In the genomic region with DNA sequence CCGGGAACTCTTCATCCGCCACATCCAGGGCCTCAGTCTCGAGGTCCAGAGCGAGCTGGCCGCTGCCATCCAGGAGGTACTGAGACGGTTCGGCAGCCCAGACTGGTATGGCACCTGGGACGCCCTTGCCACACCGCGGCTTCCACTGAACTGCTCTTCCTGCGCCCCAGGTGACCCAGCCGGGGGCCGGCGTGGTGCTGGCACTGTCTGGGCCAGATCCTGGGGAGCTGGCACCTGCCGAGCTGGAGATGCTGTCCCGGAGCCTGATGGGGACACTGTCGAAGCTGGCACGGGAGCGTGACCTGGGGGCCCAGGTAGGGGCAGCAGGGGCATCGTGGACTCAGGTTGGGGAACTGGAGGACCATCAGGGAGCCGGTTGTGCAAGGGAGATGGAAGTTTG, we compare ENCODE assay signal across 12 cellular contexts. TPM values are rescaled to one million over a fixed set of nuclear protein-coding genes. Genes with fewer than 3 reads are reported as not detected.
DNase-seq lines count a peak whose midpoint lies in the region; ATAC-seq and TF ChIP-seq lines count a peak whose summit lies in the region.
"Had no signal": no experiment of that assay in that cellular context is flagged by ENCODE, and none has a peak within 500 bp of the region (broad histone marks: within the 10 kb centered on the region; RNA-seq: fewer than 3 reads in every experiment).

No MANE protein-coding gene starts in this region.

- H3K27ac ChIP-seq in GM23248, result no peak overlapping the region

- H3K4me3 ChIP-seq in GM23248, result no peak overlapping the region

- DNase-seq in activated naive CD4-positive, alpha-beta T cell treated with anti-CD3 and anti-CD28 coated beads, Interleukin-2, amount 10 ng/mL, durations not matched to agents 7 days and 5 days, result no peak
- no peak for DNase-seq in activated naive CD4-positive, alpha-beta T cell treated with anti-CD3 and anti-CD28 coated beads, Interleukin-2, amount 50 U/mL, for 72 hours (ENCODE audit: low spot score in 2 of 2)
- DNase-seq in activated CD4-positive, alpha-beta memory T cell treated with anti-CD3 and anti-CD28 coated beads, Interleukin-2, amount 10 ng/mL, durations not matched to agents 7 days and 5 days, result no peak
- DNase-seq in islet precursor cell (peak; percentile 45), type B pancreatic cell (ENCODE audit: extremely low spot score, unreplicated experiment) (no peak), UCSD-AML1 (lab: John Stamatoyannopoulos, UW; ENCODE audit: unreplicated experiment) (no peak), GM23248 (no peak), COLO668 (lab: John Stamatoyannopoulos, UW; ENCODE audit: unreplicated experiment) (no peak)
- DNase-seq: central memory CD4-positive, alpha-beta T cell; left cardiac atrium; NCI-H2029 had no signal

- no peak for TF ChIP-seq CTCF in type B pancreatic cell (conservative IDR thresholded peaks at IDR 0.05)

- no peaks in the 10 kb centered on the region for H3K9me3 Mint-ChIP-seq in activated naive CD4-positive, alpha-beta T cell treated with anti-CD3 and anti-CD28 coated beads, Interleukin-2, amount 10 ng/mL, durations not matched to agents 7 days and 5 days
- H3K9me3 Mint-ChIP-seq in activated naive CD4-positive, alpha-beta T cell treated with anti-CD3 and anti-CD28 coated beads, Interleukin-2, amount 50 U/mL, for 72 hours, result no peaks in the 10 kb centered on the region
- H3K9me3 Mint-ChIP-seq in activated CD4-positive, alpha-beta memory T cell treated with anti-CD3 and anti-CD28 coated beads, Interleukin-2, amount 10 ng/mL, durations not matched to agents 7 days and 5 days, result no peaks in the 10 kb centered on the region
- no peaks in the 10 kb centered on the region for H3K9me3 Mint-ChIP-seq in type B pancreatic cell

- H3K9me2 ChIP-seq in GM23248 (ENCODE audit: insufficient read depth), result no peaks in the 10 kb centered on the region

- H3K4me2 ChIP-seq in GM23248 (ENCODE audit: unreplicated experiment), result no peak overlapping the region

- CTCF ChIA-PET in activated naive CD4-positive, alpha-beta T cell treated with anti-CD3 and anti-CD28 coated beads, Interleukin-2, amount 10 ng/mL, durations not matched to agents 7 days and 5 days (lab: Charles Lee), result interaction anchor here (1.1 to 4.0 kb wide), 4 partner anchors 9 to 106 kb away, joined by 6 to 42 read pairs (median 16); a partner anchor contains a TSS
- CTCF ChIA-PET in activated CD4-positive, alpha-beta memory T cell treated with anti-CD3 and anti-CD28 coated beads, Interleukin-2, amount 10 ng/mL, durations not matched to agents 7 days and 5 days (lab: Charles Lee), result interaction anchor here (0.6 to 7.4 kb wide), 7 partner anchors 10 to 40 kb away, joined by 3 to 70 read pairs (median 6); a partner anchor contains a TSS

- no peak overlapping the region for H2AFZ ChIP-seq in GM23248

- POLR2A ChIA-PET in activated CD4-positive, alpha-beta memory T cell treated with anti-CD3 and anti-CD28 coated beads, Interleukin-2, amount 10 ng/mL, durations not matched to agents 7 days and 5 days (lab: Charles Lee), result interaction anchor here (1.6 to 4.2 kb wide), 5 partner anchors 10 to 136 kb away, joined by 7 to 52 read pairs (median 13); a partner anchor contains a TSS

- no peaks in the 10 kb centered on the region for H3K27me3 ChIP-seq in GM23248 (replicated peaks; ENCODE audit: insufficient read depth)

- peaks cover 30% of the 10 kb centered on the region for H3K36me3 Mint-ChIP-seq in activated naive CD4-positive, alpha-beta T cell treated with anti-CD3 and anti-CD28 coated beads, Interleukin-2, amount 10 ng/mL, durations not matched to agents 7 days and 5 days
- H3K36me3 Mint-ChIP-seq in activated naive CD4-positive, alpha-beta T cell treated with anti-CD3 and anti-CD28 coated beads, Interleukin-2, amount 50 U/mL, for 72 hours, result peaks cover 5 to 10% of the 10 kb centered on the region in 2 donors
- peaks cover 47% of the 10 kb centered on the region for H3K36me3 Mint-ChIP-seq in activated CD4-positive, alpha-beta memory T cell treated with anti-CD3 and anti-CD28 coated beads, Interleukin-2, amount 10 ng/mL, durations not matched to agents 7 days and 5 days (ENCODE audit: low read depth)
- no peaks in the 10 kb centered on the region for H3K36me3 Mint-ChIP-seq in type B pancreatic cell

- H3K4me1 Mint-ChIP-seq in activated naive CD4-positive, alpha-beta T cell treated with anti-CD3 and anti-CD28 coated beads, Interleukin-2, amount 10 ng/mL, durations not matched to agents 7 days and 5 days, result peaks cover 50% of the 10 kb centered on the region
- peaks cover 62% of the 10 kb centered on the region for H3K4me1 Mint-ChIP-seq in activated CD4-positive, alpha-beta memory T cell treated with anti-CD3 and anti-CD28 coated beads, Interleukin-2, amount 10 ng/mL, durations not matched to agents 7 days and 5 days
- peaks cover 4% of the 10 kb centered on the region for H3K4me1 Mint-ChIP-seq in type B pancreatic cell (ENCODE audit: unreplicated experiment)

- H3K27ac Mint-ChIP-seq in activated naive CD4-positive, alpha-beta T cell treated with anti-CD3 and anti-CD28 coated beads, Interleukin-2, amount 10 ng/mL, durations not matched to agents 7 days and 5 days, result peak overlapping the region; percentile 74
- peak overlapping the region in 1 of 2 donors; percentile 83 for H3K27ac Mint-ChIP-seq in activated naive CD4-positive, alpha-beta T cell treated with anti-CD3 and anti-CD28 coated beads, Interleukin-2, amount 50 U/mL, for 72 hours
- H3K27ac Mint-ChIP-seq in activated CD4-positive, alpha-beta memory T cell treated with anti-CD3 and anti-CD28 coated beads, Interleukin-2, amount 10 ng/mL, durations not matched to agents 7 days and 5 days, result peak overlapping the region; percentile 16
- H3K27ac Mint-ChIP-seq in type B pancreatic cell, result peak overlapping the region; percentile 9
- H3K27ac Mint-ChIP-seq: progenitor cell of endocrine pancreas had no signal

- no peaks in the 10 kb centered on the region for H3K27me3 Mint-ChIP-seq in activated naive CD4-positive, alpha-beta T cell treated with anti-CD3 and anti-CD28 coated beads, Interleukin-2, amount 10 ng/mL, durations not matched to agents 7 days and 5 days
- no peaks in the 10 kb centered on the region for H3K27me3 Mint-ChIP-seq in activated CD4-positive, alpha-beta memory T cell treated with anti-CD3 and anti-CD28 coated beads, Interleukin-2, amount 10 ng/mL, durations not matched to agents 7 days and 5 days
- H3K27me3 Mint-ChIP-seq in type B pancreatic cell, result peaks cover 4% of the 10 kb centered on the region

- peak overlapping the region; percentile 89 for H3K4me3 Mint-ChIP-seq in activated naive CD4-positive, alpha-beta T cell treated with anti-CD3 and anti-CD28 coated beads, Interleukin-2, amount 10 ng/mL, durations not matched to agents 7 days and 5 days
- peak overlapping the region; percentile 92 for H3K4me3 Mint-ChIP-seq in activated CD4-positive, alpha-beta memory T cell treated with anti-CD3 and anti-CD28 coated beads, Interleukin-2, amount 10 ng/mL, durations not matched to agents 7 days and 5 days
- no peak overlapping the region for H3K4me3 Mint-ChIP-seq in type B pancreatic cell

- no peaks in the 10 kb centered on the region for H3K36me3 ChIP-seq in GM23248 (ENCODE audit: low read depth)

- no peaks in the 10 kb centered on the region for H4K20me1 ChIP-seq in GM23248 (ENCODE audit: insufficient read depth)

- no peak overlapping the region for H3K9ac ChIP-seq in GM23248

- H3F3A ChIP-seq in GM23248 (ENCODE audit: insufficient read depth), result no peaks in the 10 kb centered on the region

- H3K4me1 ChIP-seq in GM23248 (ENCODE audit: insufficient read depth), result no peaks in the 10 kb centered on the region

- no peaks in the 10 kb centered on the region for H3K9me3 ChIP-seq in GM23248 (ENCODE audit: low read depth)

- in situ Hi-C loops in GM23248 (cut with MboI), result no loop called here

- no peak for ATAC-seq in activated naive CD4-positive, alpha-beta T cell treated with anti-CD3 and anti-CD28 coated beads, Interleukin-2, amount 50 U/mL, for 72 hours

- no peaks in the 10 kb centered on the region for H3K79me2 ChIP-seq in GM23248 (ENCODE audit: insufficient read depth)

- WGBS in GM23248 (ENCODE audit: low coverage in 1 of 2, low lambda C conversion rate in 2 of 2, missing lambda C conversion rate in 2 of 2), 2 experiments, result 83 to 88% methylated on average over 19 to 21 of the region's 21 CpGs

RNA-seq across cellular contexts. Expression of a gene that starts 1.4 kb away (rescaled TPM):
- 100 to 1,000 TPM in 1 of 2 donors, 10 to 100 TPM in 1; 75.0 to 103 TPM for total RNA-seq in activated naive CD4-positive, alpha-beta T cell treated with anti-CD3 and anti-CD28 coated beads, Interleukin-2, amount 50 U/mL, for 72 hours
- 100 to 1,000 TPM in 1 of 2 experiments, 10 to 100 TPM in 1; 99.1 to 106 TPM for total RNA-seq in activated CD4-positive, alpha-beta memory T cell treated with anti-CD3 and anti-CD28 coated beads, Interleukin-2, amount 10 ng/mL, durations not matched to agents 7 days and 5 days
- total RNA-seq in type B pancreatic cell (ENCODE audit: low replicate concordance), result 2.8 and 3.1 TPM in 2 replicates
- total RNA-seq in GM23248 (2014; rRNA removed; shearing (Covaris generic)), result 1.8 TPM in 2 replicates
- polyA plus RNA-seq in GM23248 (2016; fragmentation: Nextera tagmentation; extraction: Ambion mirVana), result 2.6 and 3.1 TPM in 2 replicates

RNA-seq across cellular contexts. Expression of a gene that starts 17.5 kb away (rescaled TPM):
- total RNA-seq in activated naive CD4-positive, alpha-beta T cell treated with anti-CD3 and anti-CD28 coated beads, Interleukin-2, amount 50 U/mL, for 72 hours, result 10 to 100 TPM; 23.2 to 23.8 TPM
- total RNA-seq in activated CD4-positive, alpha-beta memory T cell treated with anti-CD3 and anti-CD28 coated beads, Interleukin-2, amount 10 ng/mL, durations not matched to agents 7 days and 5 days, result 10 to 100 TPM; 40.2 to 43.5 TPM
- total RNA-seq in type B pancreatic cell (ENCODE audit: low replicate concordance), result 26.4 and 49.8 TPM in 2 replicates
- total RNA-seq in GM23248 (2014; rRNA removed; shearing (Covaris generic)), result 61.0 and 81.8 TPM in 2 replicates
- polyA plus RNA-seq in GM23248 (2016; fragmentation: Nextera tagmentation; extraction: Ambion mirVana), result 12.2 and 13.6 TPM in 2 replicates

RNA-seq across cellular contexts. Expression of a gene that starts 23.5 kb away (rescaled TPM):
- 100 to 1,000 TPM; 131 to 152 TPM for total RNA-seq in activated naive CD4-positive, alpha-beta T cell treated with anti-CD3 and anti-CD28 coated beads, Interleukin-2, amount 50 U/mL, for 72 hours
- total RNA-seq in activated CD4-positive, alpha-beta memory T cell treated with anti-CD3 and anti-CD28 coated beads, Interleukin-2, amount 10 ng/mL, durations not matched to agents 7 days and 5 days, result 100 to 1,000 TPM; 137 to 139 TPM
- 166 and 227 TPM in 2 replicates for total RNA-seq in type B pancreatic cell (ENCODE audit: low replicate concordance)
- total RNA-seq in GM23248 (2014; rRNA removed; shearing (Covaris generic)), result 243 and 260 TPM in 2 replicates
- polyA plus RNA-seq in GM23248 (2016; fragmentation: Nextera tagmentation; extraction: Ambion mirVana), result 436 and 451 TPM in 2 replicates

RNA-seq across cellular contexts. Expression of a gene that starts 24.1 kb away (rescaled TPM):
- 100 to 1,000 TPM; 198 to 213 TPM for total RNA-seq in activated naive CD4-positive, alpha-beta T cell treated with anti-CD3 and anti-CD28 coated beads, Interleukin-2, amount 50 U/mL, for 72 hours
- total RNA-seq in activated CD4-positive, alpha-beta memory T cell treated with anti-CD3 and anti-CD28 coated beads, Interleukin-2, amount 10 ng/mL, durations not matched to agents 7 days and 5 days, result 100 to 1,000 TPM; 137 to 145 TPM
- 160 and 198 TPM in 2 replicates for total RNA-seq in type B pancreatic cell (ENCODE audit: low replicate concordance)
- total RNA-seq in GM23248 (2014; rRNA removed; shearing (Covaris generic)), result 161 and 183 TPM in 2 replicates
- polyA plus RNA-seq in GM23248 (2016; fragmentation: Nextera tagmentation; extraction: Ambion mirVana), result 269 and 282 TPM in 2 replicates

RNA-seq across cellular contexts. Expression of a gene that starts 36.1 kb away (rescaled TPM):
- total RNA-seq in activated naive CD4-positive, alpha-beta T cell treated with anti-CD3 and anti-CD28 coated beads, Interleukin-2, amount 50 U/mL, for 72 hours, result 10 to 100 TPM; 33.6 to 48.1 TPM
- total RNA-seq in activated CD4-positive, alpha-beta memory T cell treated with anti-CD3 and anti-CD28 coated beads, Interleukin-2, amount 10 ng/mL, durations not matched to agents 7 days and 5 days, result 10 to 100 TPM; 38.5 to 42.2 TPM
- 41.7 and 76.0 TPM in 2 replicates for total RNA-seq in type B pancreatic cell (ENCODE audit: low replicate concordance)
- total RNA-seq in GM23248 (2014; rRNA removed; shearing (Covaris generic)), result 38.6 and 41.9 TPM in 2 replicates
- polyA plus RNA-seq in GM23248 (2016; fragmentation: Nextera tagmentation; extraction: Ambion mirVana), result 17.2 and 18.1 TPM in 2 replicates

Comparison
In these comparisons a context has a peak if more than half of its experiments do, and no peak if none do; other contexts are left out.
1. RNA of a gene that starts 1.4 kb away (total RNA-seq): 99.1 to 106 TPM in activated CD4-positive, alpha-beta memory T cell treated with anti-CD3 and anti-CD28 coated beads, Interleukin-2, amount 10 ng/mL, durations not matched to agents 7 days and 5 days and 75.0 to 103 TPM in activated naive CD4-positive, alpha-beta T cell treated with anti-CD3 and anti-CD28 coated beads, Interleukin-2, amount 50 U/mL, for 72 hours; 2.8 to 3.1 TPM in type B pancreatic cell and 1.8 TPM in GM23248; every median in the first group is over 10 times any median in the second.